ENCODE assay signal across 1 cellular context in the genomic region with DNA sequence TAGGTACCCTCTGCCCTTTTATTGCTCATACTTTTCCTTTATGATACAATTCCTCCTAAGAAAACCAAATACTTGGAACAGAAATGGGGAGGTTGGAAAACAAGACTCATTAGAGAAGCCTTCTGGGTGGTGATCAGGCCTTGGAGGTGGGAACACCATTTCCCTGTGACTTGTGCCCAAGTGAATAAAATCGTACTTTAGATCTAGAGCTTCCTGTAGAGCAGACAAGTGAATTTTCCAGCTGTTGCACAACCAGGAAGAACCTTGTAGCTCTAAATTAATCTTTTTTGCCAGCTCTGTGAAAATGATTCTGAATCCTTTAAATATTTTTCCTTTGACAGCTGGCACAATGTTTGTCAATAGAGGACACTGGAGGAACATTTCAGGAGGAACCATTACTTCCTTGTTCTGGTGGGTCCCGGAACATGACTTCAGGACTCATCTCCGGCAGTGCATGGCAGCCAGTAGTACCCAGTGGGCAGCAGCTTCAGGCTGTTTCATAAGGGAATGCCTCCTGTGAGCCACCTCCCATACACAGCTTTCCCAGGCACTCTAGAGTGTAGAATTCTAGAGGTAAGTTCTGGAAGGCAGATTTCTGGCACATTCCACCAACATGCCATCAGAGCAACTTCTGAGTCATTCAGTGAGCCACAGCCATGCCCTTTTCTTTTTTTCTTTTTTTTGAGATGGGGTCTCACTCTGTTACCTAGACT.
A peak's percentile ranks its signal among the peaks of the same experiment; 100 is the strongest.
TF ChIP-seq lines count a peak whose summit lies in the region.

No MANE protein-coding gene starts in this region.

TF ChIP-seq in IMR-90, 13 proteins besides CTCF, POLR2A, EP300 and RAD21:
- TF ChIP-seq, protein P1, sequence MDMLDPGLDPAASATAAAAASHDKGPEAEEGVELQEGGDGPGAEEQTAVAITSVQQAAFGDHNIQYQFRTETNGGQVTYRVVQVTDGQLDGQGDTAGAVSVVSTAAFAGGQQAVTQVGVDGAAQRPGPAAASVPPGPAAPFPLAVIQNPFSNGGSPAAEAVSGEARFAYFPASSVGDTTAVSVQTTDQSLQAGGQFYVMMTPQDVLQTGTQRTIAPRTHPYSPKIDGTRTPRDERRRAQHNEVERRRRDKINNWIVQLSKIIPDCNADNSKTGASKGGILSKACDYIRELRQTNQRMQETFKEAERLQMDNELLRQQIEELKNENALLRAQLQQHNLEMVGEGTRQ (IDR thresholded peaks at IDR 0.05; ENCODE audit: low read depth, low read length): no peak
- TF ChIP-seq CEBPB (IDR thresholded peaks at IDR 0.05; ENCODE audit: low read depth, low read length): peak; percentile 51
- TF ChIP-seq SMC3 (IDR thresholded peaks at IDR 0.05; ENCODE audit: low read depth, low read length): no peak
- TF ChIP-seq, protein P2, sequence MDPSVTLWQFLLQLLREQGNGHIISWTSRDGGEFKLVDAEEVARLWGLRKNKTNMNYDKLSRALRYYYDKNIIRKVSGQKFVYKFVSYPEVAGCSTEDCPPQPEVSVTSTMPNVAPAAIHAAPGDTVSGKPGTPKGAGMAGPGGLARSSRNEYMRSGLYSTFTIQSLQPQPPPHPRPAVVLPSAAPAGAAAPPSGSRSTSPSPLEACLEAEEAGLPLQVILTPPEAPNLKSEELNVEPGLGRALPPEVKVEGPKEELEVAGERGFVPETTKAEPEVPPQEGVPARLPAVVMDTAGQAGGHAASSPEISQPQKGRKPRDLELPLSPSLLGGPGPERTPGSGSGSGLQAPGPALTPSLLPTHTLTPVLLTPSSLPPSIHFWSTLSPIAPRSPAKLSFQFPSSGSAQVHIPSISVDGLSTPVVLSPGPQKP (IDR thresholded peaks at IDR 0.05; ENCODE audit: borderline replicate concordance, low read depth, low read length): no peak
- 0 out of 2 replicates have a peak, but pooled peaks have one; percentile 18 for TF ChIP-seq FOS (IDR thresholded peaks at IDR 0.05; ENCODE audit: low read depth, low read length)
- no peak for TF ChIP-seq MAZ (IDR thresholded peaks at IDR 0.05; ENCODE audit: borderline replicate concordance, low read depth, low read length)
